Comparison of ENCODE assay signal across 9 cellular contexts in the genomic region with DNA sequence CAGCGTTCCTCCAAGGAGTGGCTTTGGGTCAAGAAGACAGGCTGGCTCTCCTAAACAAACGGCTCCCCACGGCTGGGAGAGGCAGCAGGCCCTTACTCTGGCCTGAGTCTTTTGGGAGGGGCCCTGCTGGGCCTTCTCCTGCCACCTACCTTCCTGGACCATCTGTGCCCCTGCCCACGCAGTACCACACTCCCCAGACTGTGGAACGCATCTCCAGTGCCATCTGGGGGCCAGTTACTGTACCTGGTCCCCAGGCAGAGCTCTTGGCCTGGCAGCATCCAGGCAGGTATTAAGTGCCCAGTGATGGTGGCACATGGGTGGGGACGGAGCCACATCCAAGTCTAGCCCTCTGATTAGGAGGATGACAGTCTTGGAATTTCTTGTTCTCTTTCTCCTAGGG. TPM values are rescaled to one million over a fixed set of nuclear protein-coding genes. Genes with fewer than 3 reads are reported as not detected.
A peak's percentile ranks its signal among the peaks of the same experiment; 100 is the strongest.
DNase-seq lines count a peak whose midpoint lies in the region; ATAC-seq and TF ChIP-seq lines count a peak whose summit lies in the region.
"Had no signal": no experiment of that assay in that cellular context is flagged by ENCODE, and none has a peak within 500 bp of the region (broad histone marks: within the 10 kb centered on the region; RNA-seq: fewer than 3 reads in every experiment).

No MANE protein-coding gene starts in this region.

- H3K4me2 ChIP-seq in DND-41 (ENCODE audit: insufficient read depth, low read length) (no peak overlapping the region), Karpas-422 (ENCODE audit: low read depth, low read length, poor library complexity, severe bottlenecking) (no peak overlapping the region)

- H3K27ac ChIP-seq in DND-41 (ENCODE audit: low read length) (no peak overlapping the region), Karpas-422 (ENCODE audit: low read length) (no peak overlapping the region), vagina (no peak overlapping the region)

- H3K9me2 ChIP-seq in Karpas-422 (replicated peaks; ENCODE audit: insufficient read depth, low read length), result no peaks in the 10 kb centered on the region

- H3K9me3 ChIP-seq in DND-41 (ENCODE audit: insufficient read depth, low read length, severe bottlenecking), result no peaks in the 10 kb centered on the region
- H3K9me3 ChIP-seq in Karpas-422 (ENCODE audit: low read length), result no peaks in the 10 kb centered on the region
- H3K9me3 ChIP-seq in vagina, result no peaks in the 10 kb centered on the region

- no peaks in the 10 kb centered on the region for H3K9me3 Mint-ChIP-seq in natural killer cell treated with Interleukin-12 subunit alpha and Interleukin-12 subunit beta and Interleukin-15 and Interleukin-18, amount 100 ng/mL, for 72 hours

- H3K36me3 ChIP-seq in DND-41 (ENCODE audit: insufficient read depth, low read length), result peaks cover 14% of the 10 kb centered on the region; the same call in 1 of the 2 replicates
- H3K36me3 ChIP-seq in Karpas-422 (ENCODE audit: insufficient read depth, low read length), result no peaks in the 10 kb centered on the region
- H3K36me3 ChIP-seq in vagina, result peaks cover 0 to 10% of the 10 kb centered on the region in 2 donors

- TF ChIP-seq CTCF in DND-41 (IDR thresholded peaks at IDR 0.05; ENCODE audit: borderline replicate concordance, extremely low read depth, low read length, poor library complexity, severe bottlenecking), result peak; percentile 36
- TF ChIP-seq CTCF in vagina (IDR thresholded peaks at IDR 0.05), result no peak

- H3K4me1 ChIP-seq in DND-41 (ENCODE audit: insufficient read depth, low read length) (no peaks in the 10 kb centered on the region), Karpas-422 (ENCODE audit: low read length) (no peaks in the 10 kb centered on the region), vagina (no peaks in the 10 kb centered on the region)

- TF ChIP-seq POLR2A in vagina (IDR thresholded peaks at IDR 0.05), result no peak

- H2AFZ ChIP-seq in DND-41 (ENCODE audit: low read depth, low read length) (no peak overlapping the region), Karpas-422 (ENCODE audit: low read length) (no peak overlapping the region)

- DNase-seq in DND-41 (no peak), Karpas-422 (peak; percentile 68), activated T-cell treated with anti-CD3 and anti-CD28 coated beads for 24 hours (ENCODE audit: low read depth) (peak; percentile 44), vagina (ENCODE audit: extremely low spot score in 2 of 2) (no peak), NCI-H2227 (lab: John Stamatoyannopoulos, UW; ENCODE audit: unreplicated experiment) (no peak), hippocampal formation (lab: John Stamatoyannopoulos, UW) (no peak), RKO (ENCODE audit: low spot score) (no peak)
- no peak for DNase-seq in natural killer cell treated with Interleukin-12 subunit alpha and Interleukin-12 subunit beta and Interleukin-15 and Interleukin-18, amount 100 ng/mL, for 72 hours (ENCODE audit: low spot score)

- intact Hi-C loops in vagina (cut with DNase I), result no loop called here

- no peaks in the 10 kb centered on the region for H3K4me1 Mint-ChIP-seq in natural killer cell treated with Interleukin-12 subunit alpha and Interleukin-12 subunit beta and Interleukin-15 and Interleukin-18, amount 100 ng/mL, for 72 hours (ENCODE audit: low read depth in 2 of 2)

- H3K27me3 ChIP-seq in DND-41 (ENCODE audit: insufficient read depth, low read length, poor library complexity) (no peaks in the 10 kb centered on the region), Karpas-422 (ENCODE audit: low read length) (no peaks in the 10 kb centered on the region), vagina (no peaks in the 10 kb centered on the region)

- H3K27ac Mint-ChIP-seq in natural killer cell treated with Interleukin-12 subunit alpha and Interleukin-12 subunit beta and Interleukin-15 and Interleukin-18, amount 100 ng/mL, for 72 hours, result no peak overlapping the region

- peak; percentile 52; the same call in 2 of the 3 replicates for ATAC-seq in DND-41 (ENCODE audit: insufficient read depth, low read depth)
- ATAC-seq in natural killer cell treated with Interleukin-12 subunit alpha and Interleukin-12 subunit beta and Interleukin-15 and Interleukin-18, amount 100 ng/mL, for 72 hours, result peak; percentile 40 to 68
- ATAC-seq: right cardiac atrium had no signal

- H3K4me3 ChIP-seq in DND-41 (ENCODE audit: low read depth in 1 of 2, low read length in 2 of 2), result no peak overlapping the region
- H3K4me3 ChIP-seq in Karpas-422 (ENCODE audit: low read length), result no peak overlapping the region
- no peak overlapping the region for H3K4me3 ChIP-seq in vagina

- H3K4me3 Mint-ChIP-seq in natural killer cell treated with Interleukin-12 subunit alpha and Interleukin-12 subunit beta and Interleukin-15 and Interleukin-18, amount 100 ng/mL, for 72 hours, result no peak overlapping the region

- no peak overlapping the region for H3K9ac ChIP-seq in DND-41 (ENCODE audit: low read depth, low read length)
- no peak overlapping the region for H3K9ac ChIP-seq in Karpas-422 (ENCODE audit: low read length)

- no peaks in the 10 kb centered on the region for H3K27me3 Mint-ChIP-seq in natural killer cell treated with Interleukin-12 subunit alpha and Interleukin-12 subunit beta and Interleukin-15 and Interleukin-18, amount 100 ng/mL, for 72 hours

- H3K79me2 ChIP-seq in DND-41 (ENCODE audit: insufficient read depth, low read length) (no peaks in the 10 kb centered on the region), Karpas-422 (ENCODE audit: low read length) (no peaks in the 10 kb centered on the region)

- peaks cover 6% of the 10 kb centered on the region for H3K36me3 Mint-ChIP-seq in natural killer cell treated with Interleukin-12 subunit alpha and Interleukin-12 subunit beta and Interleukin-15 and Interleukin-18, amount 100 ng/mL, for 72 hours

- H4K20me1 ChIP-seq in DND-41 (ENCODE audit: insufficient read depth, low read length) (no peaks in the 10 kb centered on the region), Karpas-422 (ENCODE audit: insufficient read depth, low read depth, low read length) (no peaks in the 10 kb centered on the region)

RNA-seq across cellular contexts. Expression of gene ALKBH4, which starts 14.4 kb away (rescaled TPM):
- total RNA-seq in Karpas-422 (2014; rRNA removed; shearing (Covaris generic); ENCODE audit: low replicate concordance), result 3.7 and 11.9 TPM in 2 replicates
- total RNA-seq in natural killer cell treated with Interleukin-12 subunit alpha and Interleukin-12 subunit beta and Interleukin-15 and Interleukin-18, amount 100 ng/mL, for 72 hours, result 10 to 100 TPM in 1 of 2 donors, 1 to 10 TPM in 1; 7.8 to 19.3 TPM
- total RNA-seq in vagina, result 8.3 TPM

RNA-seq across cellular contexts. Expression of gene LRWD1, which starts 14.5 kb away (rescaled TPM):
- 15.2 and 24.9 TPM in 2 replicates for total RNA-seq in Karpas-422 (2014; rRNA removed; shearing (Covaris generic); ENCODE audit: low replicate concordance)
- total RNA-seq in natural killer cell treated with Interleukin-12 subunit alpha and Interleukin-12 subunit beta and Interleukin-15 and Interleukin-18, amount 100 ng/mL, for 72 hours, result 10 to 100 TPM; 22.9 to 44.2 TPM
- total RNA-seq in vagina, result 11.0 TPM

RNA-seq across cellular contexts. Expression of gene ORAI2, which starts 16.9 kb away (rescaled TPM):
- 2.8 and 7.8 TPM in 2 replicates for total RNA-seq in Karpas-422 (2014; rRNA removed; shearing (Covaris generic); ENCODE audit: low replicate concordance)
- 10 to 100 TPM; 56.5 to 70.4 TPM for total RNA-seq in natural killer cell treated with Interleukin-12 subunit alpha and Interleukin-12 subunit beta and Interleukin-15 and Interleukin-18, amount 100 ng/mL, for 72 hours
- total RNA-seq in vagina, result 15.5 TPM

RNA-seq across cellular contexts. Expression of gene POLR2J, which starts 28.5 kb away (rescaled TPM):
- total RNA-seq in Karpas-422 (2014; rRNA removed; shearing (Covaris generic); ENCODE audit: low replicate concordance), result 53.1 and 60.7 TPM in 2 replicates
- 10 to 100 TPM; 56.9 to 57.6 TPM for total RNA-seq in natural killer cell treated with Interleukin-12 subunit alpha and Interleukin-12 subunit beta and Interleukin-15 and Interleukin-18, amount 100 ng/mL, for 72 hours
- total RNA-seq in vagina, result 20.1 TPM

RNA-seq across cellular contexts. Expression of gene PRKRIP1, which starts 54.1 kb away (rescaled TPM):
- 42.7 and 75.4 TPM in 2 replicates for total RNA-seq in Karpas-422 (2014; rRNA removed; shearing (Covaris generic); ENCODE audit: low replicate concordance)
- total RNA-seq in natural killer cell treated with Interleukin-12 subunit alpha and Interleukin-12 subunit beta and Interleukin-15 and Interleukin-18, amount 100 ng/mL, for 72 hours, result 10 to 100 TPM; 26.7 to 39.5 TPM
- total RNA-seq in vagina, result 17.4 TPM

Comparison
In these comparisons a context has a peak if more than half of its experiments do, and no peak if none do; other contexts are left out.
1. DNase-seq: peak in Karpas-422 (single experiment) and activated T-cell treated with anti-CD3 and anti-CD28 coated beads for 24 hours (single experiment); none in DND-41 (single experiment), natural killer cell treated with Interleukin-12 subunit alpha and Interleukin-12 subunit beta and Interleukin-15 and Interleukin-18, amount 100 ng/mL, for 72 hours (single experiment), vagina (0 of 2), NCI-H2227 (single experiment), hippocampal formation (0 of 2) and RKO (single experiment).